8 cellular contexts compared by ENCODE assay signal in genomic region chr7:77537136-77537594, GRCh38. TPM values are rescaled to one million over a fixed set of nuclear protein-coding genes. Genes with fewer than 3 reads are reported as not detected.
DNase-seq lines count a peak whose midpoint lies in the region; ATAC-seq and TF ChIP-seq lines count a peak whose summit lies in the region.

TSS of gene PTPN12 (plus strand) at chr7:77537295. CDS start at chr7:77537547, 252 bp downstream.

- no peaks in the 10 kb centered on the region for H3K27me3 Mint-ChIP-seq in Calu3 (ENCODE audit: unreplicated experiment)
- no peaks in the 10 kb centered on the region for H3K27me3 Mint-ChIP-seq in activated naive CD8-positive, alpha-beta T cell
- no peaks in the 10 kb centered on the region for H3K27me3 Mint-ChIP-seq in progenitor cell of endocrine pancreas

- H3K4me1 Mint-ChIP-seq in Calu3 (ENCODE audit: low read depth, unreplicated experiment) (peaks cover 16% of the 10 kb centered on the region), progenitor cell of endocrine pancreas (ENCODE audit: low read depth) (peaks cover 30% of the 10 kb centered on the region)
- peaks cover 16% of the 10 kb centered on the region for H3K4me1 Mint-ChIP-seq in activated naive CD8-positive, alpha-beta T cell (ENCODE audit: low read depth)

- TF ChIP-seq POLR2A in heart left ventricle (IDR thresholded peaks at IDR 0.05) = no peak

- WGBS in heart left ventricle, 4 donors = 0 to 2% (median 1%) methylated on average over 17 to 47 of the region's 47 CpGs; no CpG with 5 or more reads in 1 of the 4 donors

- TF ChIP-seq CTCF in Calu3 (IDR thresholded peaks at IDR 0.05; ENCODE audit: unreplicated experiment) (no peak), KMS-11 (conservative IDR thresholded peaks at IDR 0.05; ENCODE audit: low read depth, low read length) (no peak), heart left ventricle (IDR thresholded peaks at IDR 0.05) (no peak), progenitor cell of endocrine pancreas (IDR thresholded peaks at IDR 0.05; ENCODE audit: unreplicated experiment) (no peak)

- H3K27ac ChIP-seq in KMS-11 (no peak within 1 kb of the TSS), heart left ventricle (peak within 1 kb of the TSS; percentile 98 to 100 (median 98))

- H3K27me3 ChIP-seq in KMS-11 (ENCODE audit: insufficient read depth, low read depth) = no peaks in the 10 kb centered on the region
- no peaks in the 10 kb centered on the region for H3K27me3 ChIP-seq in heart left ventricle

- CTCF ChIA-PET in Calu3 (lab: Charles Lee) = no interaction called here

- no peaks in the 10 kb centered on the region for H3K9me3 ChIP-seq in heart left ventricle

- BruUV-seq in Calu3 (replicated peaks; lab: Mats Ljungman, UMichigan) = no TSS peak

- H3K36me3 Mint-ChIP-seq in Calu3 (ENCODE audit: insufficient read depth, unreplicated experiment) = peaks cover 41% of the 10 kb centered on the region
- H3K36me3 Mint-ChIP-seq in activated naive CD8-positive, alpha-beta T cell = no peaks in the 10 kb centered on the region
- peaks cover 3% of the 10 kb centered on the region for H3K36me3 Mint-ChIP-seq in progenitor cell of endocrine pancreas (ENCODE audit: insufficient read depth)

- peak within 1 kb of the TSS; percentile 91 for H2AFZ ChIP-seq in KMS-11 (ENCODE audit: low read depth)

- intact Hi-C loops in Calu3 (cut with micrococcal nuclease; ENCODE audit: unreplicated experiment) (loop anchor here (5.0 kb wide), 1 partner anchor 55 kb away; no protein-coding TSS in a partner anchor), heart left ventricle (cut with DNase I) (loop anchor here in 8 of 10 donors (5.0 to 10.0 kb wide), 11 partner anchors 35 to 228 kb away; partner anchors contain the start of gene GSAP (in 4 of the 8))

- H3K4me3 ChIP-seq in KMS-11 (IDR thresholded peaks at IDR 0.05; ENCODE audit: insufficient read depth, low read depth, low read length) = peak within 1 kb of the TSS; percentile 42
- H3K4me3 ChIP-seq in heart left ventricle = peak within 1 kb of the TSS; percentile 75 to 100 (median 97)

- H3K36me3 ChIP-seq in KMS-11 (ENCODE audit: insufficient read depth) (no peaks in the 10 kb centered on the region), heart left ventricle (no peaks in the 10 kb centered on the region)

- H3K4me1 ChIP-seq in KMS-11 (ENCODE audit: low read depth, poor library complexity, severe bottlenecking) = peaks cover 11% of the 10 kb centered on the region
- peaks cover 10 to 42% (median 30%) of the 10 kb centered on the region in 12 donors for H3K4me1 ChIP-seq in heart left ventricle

- peak within 1 kb of the TSS; percentile 58; the same call in 1 of the 2 replicates for H3K9ac ChIP-seq in KMS-11

- peak within 1 kb of the TSS; percentile 95 for H3K27ac Mint-ChIP-seq in Calu3 (ENCODE audit: unreplicated experiment)
- H3K27ac Mint-ChIP-seq in activated naive CD8-positive, alpha-beta T cell = peak within 1 kb of the TSS; percentile 90
- H3K27ac Mint-ChIP-seq in progenitor cell of endocrine pancreas = peak within 1 kb of the TSS; percentile 99

- ATAC-seq in GM21515 (IDR thresholded peaks at IDR 0.05; ENCODE audit: unreplicated experiment) (peak; percentile 37), heart left ventricle (peak in 3 of 4 donors; percentile 20 to 75 (median 64)), GM21360 (IDR thresholded peaks at IDR 0.05; ENCODE audit: unreplicated experiment) (no peak)

- no peaks in the 10 kb centered on the region for H4K20me1 ChIP-seq in KMS-11 (ENCODE audit: insufficient read depth)

- H3K4me3 Mint-ChIP-seq in Calu3 (ENCODE audit: low read depth, unreplicated experiment) (peak within 1 kb of the TSS; percentile 86), progenitor cell of endocrine pancreas (ENCODE audit: low read depth) (peak within 1 kb of the TSS; percentile 96)
- peak within 1 kb of the TSS; percentile 95 for H3K4me3 Mint-ChIP-seq in activated naive CD8-positive, alpha-beta T cell

- no peak for DNase-seq in Calu3
- DNase-seq in heart left ventricle = no peak
- peak; percentile 53 for DNase-seq in progenitor cell of endocrine pancreas (ENCODE audit: low spot score, unreplicated experiment)
- no peak for DNase-seq in SHP77 treated with DMSO at 0.1 percent for 48 hours (lab: John Stamatoyannopoulos, UW)

- H3K9me3 Mint-ChIP-seq in Calu3 (ENCODE audit: low read depth, unreplicated experiment) (no peaks in the 10 kb centered on the region), progenitor cell of endocrine pancreas (ENCODE audit: low read depth) (no peaks in the 10 kb centered on the region)
- H3K9me3 Mint-ChIP-seq in activated naive CD8-positive, alpha-beta T cell (ENCODE audit: low read depth) = no peaks in the 10 kb centered on the region

- H3K4me2 ChIP-seq in KMS-11 = peak within 1 kb of the TSS; percentile 54

- H3K79me2 ChIP-seq in KMS-11 (ENCODE audit: insufficient read depth, low read depth) = peaks cover 6% of the 10 kb centered on the region; the same call in 1 of the 2 replicates

RNA-seq across cellular contexts. Expression of gene PTPN12, which starts in this region (rescaled TPM):
- total RNA-seq in Calu3 (2022) (61.2 and 65.9 TPM in 2 replicates), heart left ventricle (10 to 100 TPM; 36.5 to 83.9 (median 42.0) TPM), progenitor cell of endocrine pancreas (131 and 140 TPM in 2 replicates)
- 10 to 100 TPM; 33.9 to 35.1 TPM for polyA plus RNA-seq in heart left ventricle
